ENCODE assay signal across 17 cellular contexts in the genomic region with DNA sequence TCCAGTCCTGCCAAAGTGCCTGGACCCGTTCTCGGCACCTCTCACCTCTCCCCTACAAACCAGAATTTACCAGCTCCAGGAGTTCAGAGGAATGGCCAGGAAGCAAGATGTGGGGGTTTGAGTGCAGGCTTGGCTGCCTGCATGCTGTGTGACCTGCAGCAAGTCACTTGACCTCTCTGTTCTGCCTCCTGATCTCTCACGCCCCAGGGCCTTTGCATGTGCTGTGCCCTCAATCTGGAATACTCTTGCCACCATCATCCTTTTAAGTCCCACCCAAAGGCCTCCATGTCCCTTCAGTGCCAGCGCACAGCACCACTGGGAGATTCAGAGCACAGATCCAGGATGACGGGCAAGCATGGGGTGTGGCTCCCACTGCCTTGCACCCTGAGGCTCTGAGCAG.
"Had no signal": no experiment of that assay in that cellular context is flagged by ENCODE, and none has a peak within 500 bp of the region (broad histone marks: within the 10 kb centered on the region; RNA-seq: fewer than 3 reads in every experiment).

No MANE protein-coding gene starts in this region.

- H3K9me3 ChIP-seq: ascending aorta, esophagus squamous epithelium, upper lobe of left lung had no signal

- H3K27me3 ChIP-seq: ascending aorta, esophagus squamous epithelium, foreskin keratinocyte, upper lobe of left lung had no signal

- H3K27ac ChIP-seq: foreskin keratinocyte, upper lobe of left lung had no signal

- DNase-seq: activated CD4-positive, alpha-beta T cell treated with anti-CD3 and anti-CD28 coated beads, Interleukin-2, amount 50 U/mL, for 4 hours; activated CD4-positive, CD25-positive, alpha-beta regulatory T cell treated with anti-CD3 and anti-CD28 coated beads, Interleukin-2, amount 50 U/mL, for 72 hours; activated gamma-delta T cell treated with Interleukin-2 at 50 U/mL for 16 hours; activated naive CD8-positive, alpha-beta T cell treated with anti-CD3 and anti-CD28 coated beads, Interleukin-2, amount 10 ng/mL, durations not matched to agents 7 days and 5 days; activated T-cell treated with anti-CD3 and anti-CD28 coated beads, Interleukin-2, amount 50 U/mL, for 4 hours; esophagus squamous epithelium; foreskin keratinocyte; head of caudate nucleus; left cardiac atrium; naive thymus-derived CD4-positive, alpha-beta T cell; nucleus accumbens; right cardiac atrium; T-helper 2 cell; upper lobe of left lung had no signal

- H3K9me3 Mint-ChIP-seq: activated naive CD8-positive, alpha-beta T cell treated with anti-CD3 and anti-CD28 coated beads, Interleukin-2, amount 10 ng/mL, durations not matched to agents 7 days and 5 days; activated T-cell treated with anti-CD3 and anti-CD28 coated beads, Interleukin-2, amount 50 U/mL, for 4 hours had no signal

- H3K27me3 Mint-ChIP-seq: activated naive CD8-positive, alpha-beta T cell treated with anti-CD3 and anti-CD28 coated beads, Interleukin-2, amount 10 ng/mL, durations not matched to agents 7 days and 5 days; naive thymus-derived CD4-positive, alpha-beta T cell; progenitor cell of endocrine pancreas had no signal

- ATAC-seq: activated T-cell treated with anti-CD3 and anti-CD28 coated beads, Interleukin-2, amount 50 U/mL, for 4 hours; foreskin keratinocyte; left cardiac atrium; naive thymus-derived CD4-positive, alpha-beta T cell; right cardiac atrium had no signal

- H3K4me3 ChIP-seq: ascending aorta, esophagus squamous epithelium, smooth muscle cell, upper lobe of left lung had no signal

- H3K4me3 Mint-ChIP-seq: activated naive CD8-positive, alpha-beta T cell treated with anti-CD3 and anti-CD28 coated beads, Interleukin-2, amount 10 ng/mL, durations not matched to agents 7 days and 5 days; activated T-cell treated with anti-CD3 and anti-CD28 coated beads, Interleukin-2, amount 50 U/mL, for 4 hours; naive thymus-derived CD4-positive, alpha-beta T cell had no signal

- H3K27ac Mint-ChIP-seq: activated naive CD8-positive, alpha-beta T cell treated with anti-CD3 and anti-CD28 coated beads, Interleukin-2, amount 10 ng/mL, durations not matched to agents 7 days and 5 days; progenitor cell of endocrine pancreas had no signal
